10 cellular contexts compared by ENCODE assay signal in the genomic region with DNA sequence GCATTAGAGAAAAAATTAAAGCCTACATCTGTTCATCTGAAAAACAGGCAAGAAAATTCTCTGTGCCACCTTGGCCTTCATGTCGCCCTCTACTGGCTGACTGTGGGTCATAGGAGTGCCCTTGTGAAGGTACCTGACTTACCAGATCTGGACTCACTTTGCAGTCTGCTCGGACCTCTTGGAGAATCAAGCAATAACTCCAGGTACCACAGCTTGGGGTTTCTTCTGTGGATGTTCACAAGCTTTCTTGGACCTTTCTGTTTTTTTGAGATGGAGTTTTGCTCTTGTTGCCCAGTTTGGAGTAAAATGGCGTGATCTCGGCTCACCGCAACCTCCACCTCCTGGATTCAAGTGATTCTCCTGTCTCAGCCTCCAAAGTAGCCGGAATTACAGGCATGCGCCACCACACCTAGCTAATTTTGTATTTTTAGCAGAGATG. TPM values are rescaled to one million over a fixed set of nuclear protein-coding genes. Genes with fewer than 3 reads are reported as not detected.
DNase-seq lines count a peak whose midpoint lies in the region; ATAC-seq and TF ChIP-seq lines count a peak whose summit lies in the region.
"Had no signal": no experiment of that assay in that cellular context is flagged by ENCODE, and none has a peak within 500 bp of the region (broad histone marks: within the 10 kb centered on the region; RNA-seq: fewer than 3 reads in every experiment).

No MANE protein-coding gene starts in this region.

- TF ChIP-seq CTCF in natural killer cell (IDR thresholded peaks at IDR 0.05) = peak; percentile 7

- no peak overlapping the region for H3K4me3 Mint-ChIP-seq in natural killer cell
- H3K4me3 Mint-ChIP-seq: T-helper 1 cell treated with Interleukin-12 subunit alpha and Interleukin-12 subunit beta and Interleukin-4 antibody, amounts not matched to agents 30 μg/mL and 1 μg/mL, for 36 hours had no signal

- no peaks in the 10 kb centered on the region for H3K9me3 Mint-ChIP-seq in natural killer cell
- H3K9me3 Mint-ChIP-seq: T-helper 1 cell treated with Interleukin-12 subunit alpha and Interleukin-12 subunit beta and Interleukin-4 antibody, amounts not matched to agents 30 μg/mL and 1 μg/mL, for 36 hours had no signal

- ATAC-seq in natural killer cell (peak in 1 of 3 donors; percentile 70), HG03025 (IDR thresholded peaks at IDR 0.05; ENCODE audit: low FRiP score, unreplicated experiment) (no peak), HG02938 (IDR thresholded peaks at IDR 0.05; ENCODE audit: unreplicated experiment) (no peak)

- no peaks in the 10 kb centered on the region for H3K36me3 Mint-ChIP-seq in natural killer cell

- H3K4me1 Mint-ChIP-seq in natural killer cell = no peaks in the 10 kb centered on the region

- DNase-seq in CD1c-positive myeloid dendritic cell (ENCODE audit: extremely low spot score) (peak; percentile 28), HT-29 (ENCODE audit: low spot score) (peak; percentile 58), natural killer cell (no peak), HK-2 (ENCODE audit: unreplicated experiment) (no peak), GOT3 (lab: John Stamatoyannopoulos, UW) (no peak)
- peak; percentile 17 to 28 for DNase-seq in activated CD4-positive, alpha-beta T cell treated with anti-CD3 and anti-CD28 coated beads, Interleukin-2, amount 50 U/mL, for 4 hours

- peaks cover 0 to 3% of the 10 kb centered on the region in 2 donors for H3K27me3 Mint-ChIP-seq in natural killer cell (ENCODE audit: low read depth in 2 of 2)

- no peak overlapping the region for H3K27ac Mint-ChIP-seq in natural killer cell
- H3K27ac Mint-ChIP-seq: T-helper 1 cell treated with Interleukin-12 subunit alpha and Interleukin-12 subunit beta and Interleukin-4 antibody, amounts not matched to agents 30 μg/mL and 1 μg/mL, for 36 hours had no signal

- intact Hi-C loops in natural killer cell (cut with micrococcal nuclease) = loop anchor here (10.0 kb wide), 1 partner anchor 146 kb away; a partner anchor contains a TSS

RNA-seq across cellular contexts. Expression of a gene that starts 2.4 kb away (rescaled TPM):
- total RNA-seq in HT-29 (2014; rRNA removed; shearing (Covaris generic)) = not detected in 2 replicates
- not detected for total RNA-seq in natural killer cell
- total RNA-seq: skeletal muscle tissue had no signal

RNA-seq across cellular contexts. Expression of a gene that starts 25.6 kb away (rescaled TPM):
- total RNA-seq in HT-29 (2014; rRNA removed; shearing (Covaris generic)) = not detected in 2 replicates
- total RNA-seq in natural killer cell = not detected
- total RNA-seq: skeletal muscle tissue had no signal

RNA-seq across cellular contexts. Expression of a gene that starts 27.2 kb away (rescaled TPM):
- total RNA-seq in HT-29 (2014; rRNA removed; shearing (Covaris generic)) = not detected in 2 replicates
- not detected for total RNA-seq in natural killer cell
- total RNA-seq: skeletal muscle tissue had no signal

RNA-seq across cellular contexts. Expression of a gene that starts 56.6 kb away (rescaled TPM):
- not detected in 2 replicates for total RNA-seq in HT-29 (2014; rRNA removed; shearing (Covaris generic))
- total RNA-seq in natural killer cell = not detected
- total RNA-seq: skeletal muscle tissue had no signal

RNA-seq across cellular contexts. Expression of a gene that starts 56.7 kb away (rescaled TPM):
- total RNA-seq in HT-29 (2014; rRNA removed; shearing (Covaris generic)) = not detected in 2 replicates
- total RNA-seq in natural killer cell = not detected
- total RNA-seq: skeletal muscle tissue had no signal

Comparison
In these comparisons a context has a peak if more than half of its experiments do, and no peak if none do; other contexts are left out.
1. DNase-seq: peak in CD1c-positive myeloid dendritic cell (single experiment), HT-29 (single experiment) and activated CD4-positive, alpha-beta T cell treated with anti-CD3 and anti-CD28 coated beads, Interleukin-2, amount 50 U/mL, for 4 hours (2 of 2); none in natural killer cell (single experiment), HK-2 (single experiment) and GOT3 (single experiment).